ENCODE assay signal across 22 cellular contexts in genomic region chr18:44597797-44598196, GRCh38.
DNase-seq lines count a peak whose midpoint lies in the region; ATAC-seq and TF ChIP-seq lines count a peak whose summit lies in the region.
"Had no signal": no experiment of that assay in that cellular context is flagged by ENCODE, and none has a peak within 500 bp of the region (broad histone marks: within the 10 kb centered on the region; RNA-seq: fewer than 3 reads in every experiment).

No MANE protein-coding gene starts in this region.

- H3K27me3 ChIP-seq in BLaER1 treated with 17β-estradiol and CSF1 and Interleukin-3, amounts not matched to agents 10 nM and 100 nM = no peaks in the 10 kb centered on the region

- H3K27me3 Mint-ChIP-seq in WTC11 (ENCODE audit: low read depth) = no peaks in the 10 kb centered on the region
- peaks cover 4 to 7% of the 10 kb centered on the region in 2 donors for H3K27me3 Mint-ChIP-seq in stimulated activated naive B cell treated with anti-CD40 and anti-IgM and Interleukin-4, amounts not matched to agents 10 μg/mL and 1 μg/mL and 100 μg/mL, for 72 hours
- H3K27me3 Mint-ChIP-seq: IgD-negative memory B cell had no signal

- ATAC-seq in WTC11 (no peak), GM21515 (IDR thresholded peaks at IDR 0.05; ENCODE audit: unreplicated experiment) (no peak), GM19324 (IDR thresholded peaks at IDR 0.05; ENCODE audit: low FRiP score, unreplicated experiment) (no peak)
- no peak for ATAC-seq in stimulated activated naive B cell treated with anti-CD40 and anti-IgM and Interleukin-4, amounts not matched to agents 10 μg/mL and 1 μg/mL and 100 μg/mL, for 72 hours (replicated peaks)
- ATAC-seq: CD8-positive, alpha-beta T cell; Panc1; SK-N-SH treated with all-trans-retinoic acid at 6 μM for 48 hours had no signal

- H3K4me2 ChIP-seq in BLaER1 treated with 17β-estradiol and CSF1 and Interleukin-3, amounts not matched to agents 10 nM and 100 nM = peak overlapping the region in 8 of 11 experiments; percentile 12 to 78 (median 57); a peak in 14 of 22 replicates
- H3K4me2 ChIP-seq: KMS-11 had no signal

- no peak overlapping the region for H3K4me3 ChIP-seq in BLaER1 treated with 17β-estradiol and CSF1 and Interleukin-3, amounts not matched to agents 10 nM and 100 nM

- no peak overlapping the region for H3K4me3 Mint-ChIP-seq in WTC11
- H3K4me3 Mint-ChIP-seq in stimulated activated naive B cell treated with anti-CD40 and anti-IgM and Interleukin-4, amounts not matched to agents 10 μg/mL and 1 μg/mL and 100 μg/mL, for 72 hours = no peak overlapping the region
- H3K4me3 Mint-ChIP-seq: CD8-positive, alpha-beta T cell had no signal

- H3K36me3 ChIP-seq in BLaER1 treated with 17β-estradiol and CSF1 and Interleukin-3, amounts not matched to agents 10 nM and 100 nM = no peaks in the 10 kb centered on the region

- H3K4me1 Mint-ChIP-seq in WTC11 = peaks cover 24% of the 10 kb centered on the region
- peaks cover 24 to 47% of the 10 kb centered on the region in 2 donors for H3K4me1 Mint-ChIP-seq in stimulated activated naive B cell treated with anti-CD40 and anti-IgM and Interleukin-4, amounts not matched to agents 10 μg/mL and 1 μg/mL and 100 μg/mL, for 72 hours

- POLR2A ChIA-PET in WTC11 (lab: Charles Lee) = interaction anchor here (0.6 kb wide), 1 partner anchor 790 kb away, joined by 4 read pairs; no protein-coding TSS in a partner anchor

- no peaks in the 10 kb centered on the region for H3K9me3 Mint-ChIP-seq in WTC11
- H3K9me3 Mint-ChIP-seq in stimulated activated naive B cell treated with anti-CD40 and anti-IgM and Interleukin-4, amounts not matched to agents 10 μg/mL and 1 μg/mL and 100 μg/mL, for 72 hours = peaks cover 0 to 2% of the 10 kb centered on the region in 2 donors
- H3K9me3 Mint-ChIP-seq: CD8-positive, alpha-beta T cell had no signal

- DNase-seq in WTC11 (ENCODE audit: low spot score) = no peak
- peak; percentile 28 for DNase-seq in foreskin melanocyte
- DNase-seq in stimulated activated naive B cell treated with anti-CD40 and anti-IgM and Interleukin-4, amounts not matched to agents 10 μg/mL and 1 μg/mL and 100 μg/mL, for 72 hours = no peak
- no peak for DNase-seq in activated CD4-positive, alpha-beta T cell treated with anti-CD3 and anti-CD28 coated beads for 1 hour
- DNase-seq: Caco-2; CD8-positive, alpha-beta T cell; DMS79 treated with DMSO at 0.1 percent for 48 hours; GF-D8; MM.1S; NCI-H2029; NCI-H446 treated with DMSO at 0.1 percent for 48 hours; NCI-H526; SIG-M5 had no signal

- H3K36me3 Mint-ChIP-seq in WTC11 = no peaks in the 10 kb centered on the region
- peaks cover 1 to 3% of the 10 kb centered on the region in 2 donors for H3K36me3 Mint-ChIP-seq in stimulated activated naive B cell treated with anti-CD40 and anti-IgM and Interleukin-4, amounts not matched to agents 10 μg/mL and 1 μg/mL and 100 μg/mL, for 72 hours
- H3K36me3 Mint-ChIP-seq: CD8-positive, alpha-beta T cell had no signal

- H3K9ac ChIP-seq in BLaER1 treated with 17β-estradiol and CSF1 and Interleukin-3, amounts not matched to agents 10 nM and 100 nM = no peak overlapping the region; a peak in 1 of 22 replicates
- H3K9ac ChIP-seq: KMS-11 had no signal

- peak overlapping the region; percentile 21; the same call in 1 of the 2 replicates for H3K27ac Mint-ChIP-seq in WTC11
- H3K27ac Mint-ChIP-seq in stimulated activated naive B cell treated with anti-CD40 and anti-IgM and Interleukin-4, amounts not matched to agents 10 μg/mL and 1 μg/mL and 100 μg/mL, for 72 hours = peak overlapping the region; percentile 48
- H3K27ac Mint-ChIP-seq: CD8-positive, alpha-beta T cell had no signal

- no peak for TF ChIP-seq CTCF in WTC11 (IDR thresholded peaks at IDR 0.05)

- H3K9me3 ChIP-seq in BLaER1 treated with 17β-estradiol and CSF1 and Interleukin-3, amounts not matched to agents 10 nM and 100 nM (replicated peaks in 1 of 11) = peaks cover 0 to 5% (median 0%) of the 10 kb centered on the region in 11 experiments; a peak in 1 of 22 replicates
- H3K9me3 ChIP-seq: Caco-2 had no signal

- CTCF ChIA-PET in WTC11 (lab: Charles Lee) = no interaction called here

- H4K20me1 ChIP-seq in BLaER1 treated with 17β-estradiol and CSF1 and Interleukin-3, amounts not matched to agents 10 nM and 100 nM = no peaks in the 10 kb centered on the region

- H3K27ac ChIP-seq in BLaER1 treated with 17β-estradiol and CSF1 and Interleukin-3, amounts not matched to agents 10 nM and 100 nM = peak overlapping the region in 6 of 11 experiments; percentile 28 to 63 (median 52); a peak in 11 of 22 replicates
- H3K27ac ChIP-seq: C4-2B, HL-60, KMS-11 had no signal

- peaks cover 11 to 38% (median 28%) of the 10 kb centered on the region in 10 experiments for H3K4me1 ChIP-seq in BLaER1 treated with 17β-estradiol and CSF1 and Interleukin-3, amounts not matched to agents 10 nM and 100 nM
- H3K4me1 ChIP-seq: Caco-2 had no signal

TF ChIP-seq in WTC11, 78 proteins besides CTCF, POLR2A, EP300 and RAD21:
- no peak for TF ChIP-seq ZMAT4 (CRISPR knock-in tag; IDR thresholded peaks at IDR 0.05)
- no peak for TF ChIP-seq TEAD1 (CRISPR knock-in tag; IDR thresholded peaks at IDR 0.05)
- TF ChIP-seq ZNF138 (CRISPR knock-in tag; conservative IDR thresholded peaks at IDR 0.05) = no peak
- TF ChIP-seq ELF4 (CRISPR knock-in tag; IDR thresholded peaks at IDR 0.05; ENCODE audit: low read depth) = no peak
- TF ChIP-seq PRRX2 (CRISPR knock-in tag; IDR thresholded peaks at IDR 0.05) = no peak
- TF ChIP-seq GABPB1 (CRISPR knock-in tag; IDR thresholded peaks at IDR 0.05) = no peak
- no peak for TF ChIP-seq SMAD3 (CRISPR knock-in tag; IDR thresholded peaks at IDR 0.05; ENCODE audit: borderline replicate concordance)
- TF ChIP-seq NFYB (CRISPR knock-in tag; conservative IDR thresholded peaks at IDR 0.05; ENCODE audit: low read depth) = no peak
- no peak for TF ChIP-seq ZNF671 (CRISPR knock-in tag; IDR thresholded peaks at IDR 0.05)
- TF ChIP-seq ATF2 (CRISPR knock-in tag; IDR thresholded peaks at IDR 0.05; ENCODE audit: borderline replicate concordance, low read depth) = no peak
- no peak for TF ChIP-seq ZNF423 (CRISPR knock-in tag; IDR thresholded peaks at IDR 0.05)
